Comparison of ENCODE assay signal across 14 cellular contexts in genomic region chr7:29370531-29371314, GRCh38.
DNase-seq lines count a peak whose midpoint lies in the region; ATAC-seq, FAIRE-seq and TF ChIP-seq lines count a peak whose summit lies in the region.
"Had no signal": no experiment of that assay in that cellular context is flagged by ENCODE, and none has a peak within 500 bp of the region (broad histone marks: within the 10 kb centered on the region; RNA-seq: fewer than 3 reads in every experiment).

No MANE protein-coding gene starts in this region.

- no peak overlapping the region for H4K8ac ChIP-seq in mesenchymal stem cell (ENCODE audit: low read length)

- WGBS in mesenchymal stem cell: 37% methylated on average over 5 of the region's 6 CpGs

- intact Hi-C loops in endothelial cell of umbilical vein (cut with micrococcal nuclease): no loop called here
- intact Hi-C loops in CD4-positive, alpha-beta T cell (cut with DNase I, micrococcal nuclease): no loop called here

- CTCF ChIA-PET in endothelial cell of umbilical vein (lab: Charles Lee): interaction anchor here (0.9 to 2.1 kb wide), 3 partner anchors 10 to 449 kb away, joined by 3 to 5 read pairs (median 3); no protein-coding TSS in a partner anchor
- CTCF ChIA-PET in CD4-positive, alpha-beta T cell (lab: Charles Lee): no interaction called here

- no peaks in the 10 kb centered on the region for H3K9me3 ChIP-seq in endothelial cell of umbilical vein (replicated peaks; ENCODE audit: control insufficient read depth, insufficient read depth, low read length)
- no peaks in the 10 kb centered on the region for H3K9me3 ChIP-seq in mesenchymal stem cell (ENCODE audit: control insufficient read depth, low read length)
- H3K9me3 ChIP-seq in CD4-positive, alpha-beta T cell (ENCODE audit: control insufficient read depth, low read length): no peaks in the 10 kb centered on the region
- H3K9me3 ChIP-seq: thyroid gland had no signal

- no peak overlapping the region for H3K9ac ChIP-seq in endothelial cell of umbilical vein (replicated peaks; ENCODE audit: extremely low read depth, insufficient read depth, low read length)
- H3K9ac ChIP-seq in mesenchymal stem cell (ENCODE audit: low read length): no peak overlapping the region

- H3K14ac ChIP-seq in mesenchymal stem cell (ENCODE audit: low read length in 2 of 2): peak overlapping the region in 1 of 2 experiments; percentile 28

- H3K27ac Mint-ChIP-seq in CD4-positive, alpha-beta T cell: no peak overlapping the region
- H3K27ac Mint-ChIP-seq: activated B cell treated with CpG ODN at 0.5 μM for 24 hours; activated naive CD8-positive, alpha-beta T cell treated with anti-CD3 and anti-CD28 coated beads, Interleukin-2, amount 10 ng/mL, durations not matched to agents 7 days and 5 days had no signal

- peak overlapping the region in 1 of 2 experiments; percentile 2 for H3K18ac ChIP-seq in mesenchymal stem cell (ENCODE audit: low read depth in 1 of 2, low read length in 2 of 2)

- no peaks in the 10 kb centered on the region for H4K20me1 ChIP-seq in endothelial cell of umbilical vein (replicated peaks; ENCODE audit: control insufficient read depth, extremely low read depth, insufficient read depth, low read length)

- H3K4me2 ChIP-seq in endothelial cell of umbilical vein (ENCODE audit: insufficient read depth, low read length): no peak overlapping the region
- no peak overlapping the region for H3K4me2 ChIP-seq in mesenchymal stem cell (ENCODE audit: low read length, poor library complexity, severe bottlenecking)

- H3K79me1 ChIP-seq in mesenchymal stem cell (replicated peaks; ENCODE audit: low read length, poor library complexity, severe bottlenecking): no peaks in the 10 kb centered on the region

- H3K27me3 Mint-ChIP-seq in CD4-positive, alpha-beta T cell: no peaks in the 10 kb centered on the region
- H3K27me3 Mint-ChIP-seq: activated B cell treated with CpG ODN at 0.5 μM for 24 hours, naive B cell had no signal

- BruUV-seq in endothelial cell of umbilical vein (replicated peaks; lab: Mats Ljungman, UMichigan): no TSS peak

- no peak overlapping the region for H2BK12ac ChIP-seq in mesenchymal stem cell (ENCODE audit: low read length in 2 of 2)

- H2BK120ac ChIP-seq in mesenchymal stem cell (ENCODE audit: low read depth, low read length): no peak overlapping the region

- H3K27me3 ChIP-seq in endothelial cell of umbilical vein (ENCODE audit: control insufficient read depth in 2 of 2, insufficient read depth in 2 of 2, low read length in 2 of 2) (peaks cover 0 to 3% of the 10 kb centered on the region in 2 experiments), mesenchymal stem cell (ENCODE audit: control insufficient read depth in 1 of 2, insufficient read depth in 1 of 2, low read length in 2 of 2) (peaks cover 2 to 3% of the 10 kb centered on the region in 2 experiments)
- no peaks in the 10 kb centered on the region for H3K27me3 ChIP-seq in CD4-positive, alpha-beta T cell (ENCODE audit: control insufficient read depth, insufficient read depth, low read length)
- H3K27me3 ChIP-seq: thyroid gland had no signal

- dilution Hi-C loops in endothelial cell of umbilical vein (cut with MboI; ENCODE audit: extremely low pct_ligation_motif_present, low sequenced_read_pairs): no loop called here

- no peak for FAIRE-seq in endothelial cell of umbilical vein (lab: Jason Lieb, UNC)
- no peak for FAIRE-seq in GM12891 (lab: Jason Lieb, UNC)
- FAIRE-seq: frontal cortex had no signal

- no peak for ATAC-seq in CD4-positive, alpha-beta T cell (ENCODE audit: poor library complexity)
- no peak for ATAC-seq in HG02763 (IDR thresholded peaks at IDR 0.05; ENCODE audit: unreplicated experiment)

- H3K36me3 ChIP-seq in endothelial cell of umbilical vein (ENCODE audit: control insufficient read depth in 2 of 2, extremely low read depth in 1 of 2, insufficient read depth in 2 of 2, low read length in 2 of 2): no peaks in the 10 kb centered on the region
- H3K36me3 ChIP-seq in mesenchymal stem cell (ENCODE audit: control insufficient read depth in 1 of 2, insufficient read depth in 2 of 2, low read depth in 1 of 2, low read length in 2 of 2): no peaks in the 10 kb centered on the region
- H3K36me3 ChIP-seq: thyroid gland had no signal

- no peaks in the 10 kb centered on the region for H3K4me1 Mint-ChIP-seq in CD4-positive, alpha-beta T cell (ENCODE audit: low read depth)
- H3K4me1 Mint-ChIP-seq: activated B cell treated with CpG ODN at 0.5 μM for 24 hours; activated naive CD8-positive, alpha-beta T cell treated with anti-CD3 and anti-CD28 coated beads, Interleukin-2, amount 10 ng/mL, durations not matched to agents 7 days and 5 days; naive B cell had no signal

- no peak overlapping the region for H2AK5ac ChIP-seq in mesenchymal stem cell (ENCODE audit: low read length, severe bottlenecking)

- no peaks in the 10 kb centered on the region for H3K4me1 ChIP-seq in endothelial cell of umbilical vein (ENCODE audit: control insufficient read depth, extremely low read depth, insufficient read depth, low read length)
- H3K4me1 ChIP-seq in mesenchymal stem cell (ENCODE audit: control insufficient read depth, insufficient read depth, low read depth, low read length): no peaks in the 10 kb centered on the region

- no peak overlapping the region for H4K91ac ChIP-seq in mesenchymal stem cell (ENCODE audit: low read length)

- no peaks in the 10 kb centered on the region for H3K9me3 Mint-ChIP-seq in CD4-positive, alpha-beta T cell
- H3K9me3 Mint-ChIP-seq: activated B cell treated with CpG ODN at 0.5 μM for 24 hours; activated naive CD8-positive, alpha-beta T cell treated with anti-CD3 and anti-CD28 coated beads, Interleukin-2, amount 10 ng/mL, durations not matched to agents 7 days and 5 days; CD8-positive, alpha-beta memory T cell; naive B cell had no signal

- H3K79me2 ChIP-seq in endothelial cell of umbilical vein (ENCODE audit: control insufficient read depth, insufficient read depth, low read length): no peaks in the 10 kb centered on the region

- no peak overlapping the region for H2AFZ ChIP-seq in endothelial cell of umbilical vein (ENCODE audit: low read depth, low read length)
- H2AFZ ChIP-seq in mesenchymal stem cell (ENCODE audit: low read depth, low read length): no peak overlapping the region

- H3K23ac ChIP-seq in mesenchymal stem cell (ENCODE audit: low read length in 2 of 2): no peak overlapping the region

- no peaks in the 10 kb centered on the region for H3K9me1 ChIP-seq in endothelial cell of umbilical vein (replicated peaks; ENCODE audit: control insufficient read depth, extremely low read depth, insufficient read depth, low read length)

- H3K4me3 Mint-ChIP-seq in CD4-positive, alpha-beta T cell: no peak overlapping the region
- H3K4me3 Mint-ChIP-seq: activated B cell treated with CpG ODN at 0.5 μM for 24 hours; activated naive CD8-positive, alpha-beta T cell treated with anti-CD3 and anti-CD28 coated beads, Interleukin-2, amount 10 ng/mL, durations not matched to agents 7 days and 5 days; CD8-positive, alpha-beta memory T cell; naive B cell had no signal

- TF ChIP-seq POLR2A in endothelial cell of umbilical vein (IDR thresholded peaks at IDR 0.05; ENCODE audit: low read depth, low read length) (no peak), GM12891 (IDR thresholded peaks at IDR 0.05; ENCODE audit: low read depth, low read length) (no peak)

- no peak overlapping the region for H2BK5ac ChIP-seq in mesenchymal stem cell (ENCODE audit: low read depth, low read length, poor library complexity, severe bottlenecking)

- POLR2A ChIA-PET in endothelial cell of umbilical vein (lab: Charles Lee): no interaction called here
- POLR2A ChIA-PET in CD4-positive, alpha-beta T cell (lab: Charles Lee): no interaction called here

- H3K4me3 ChIP-seq in endothelial cell of umbilical vein (replicated peaks in 1 of 3; ENCODE audit: insufficient read depth in 1 of 3, low read depth in 1 of 3, low read length in 3 of 3) (no peak overlapping the region), mesenchymal stem cell (ENCODE audit: insufficient read depth in 1 of 2, low read depth in 1 of 2, low read length in 2 of 2) (no peak overlapping the region)
- H3K4me3 ChIP-seq: thyroid gland had no signal

- DNase-seq in DMS53 (lab: John Stamatoyannopoulos, UW) (peak; percentile 87), NCI-H2227 (lab: John Stamatoyannopoulos, UW; ENCODE audit: unreplicated experiment) (peak; percentile 38), endothelial cell of umbilical vein (ENCODE audit: low read depth, low spot score) (no peak), mesenchymal stem cell (peak; percentile 82), NCI-H526 treated with DMSO at 0.1 percent for 48 hours (lab: John Stamatoyannopoulos, UW) (no peak), GM12891 (ENCODE audit: insufficient read length, low spot score) (no peak)
- no peak for DNase-seq in CD4-positive, alpha-beta T cell
- DNase-seq: activated B cell treated with CpG ODN at 0.5 μM for 24 hours; activated naive CD8-positive, alpha-beta T cell treated with anti-CD3 and anti-CD28 coated beads, Interleukin-2, amount 10 ng/mL, durations not matched to agents 7 days and 5 days; CD8-positive, alpha-beta memory T cell; naive B cell; thyroid gland had no signal

- H3K36me3 Mint-ChIP-seq in CD4-positive, alpha-beta T cell (ENCODE audit: low read depth): no peaks in the 10 kb centered on the region
- H3K36me3 Mint-ChIP-seq: activated naive CD8-positive, alpha-beta T cell treated with anti-CD3 and anti-CD28 coated beads, Interleukin-2, amount 10 ng/mL, durations not matched to agents 7 days and 5 days; naive B cell had no signal

- H2BK15ac ChIP-seq in mesenchymal stem cell (ENCODE audit: low read depth, poor library complexity, severe bottlenecking): no peak overlapping the region

- TF ChIP-seq CTCF in endothelial cell of umbilical vein (IDR thresholded peaks at IDR 0.05; ENCODE audit: extremely low read depth in 1 of 2, insufficient read depth in 1 of 2, low read depth in 1 of 2, low read length in 2 of 2): no peak
- no peak for TF ChIP-seq CTCF in CD4-positive, alpha-beta T cell (IDR thresholded peaks at IDR 0.05)

- H3K27ac ChIP-seq in endothelial cell of umbilical vein (ENCODE audit: insufficient read depth, low read depth, low read length) (no peak overlapping the region), mesenchymal stem cell (ENCODE audit: low read length, poor library complexity, severe bottlenecking) (no peak overlapping the region)
- no peak overlapping the region for H3K27ac ChIP-seq in CD4-positive, alpha-beta T cell (ENCODE audit: low read depth, low read length)
- H3K27ac ChIP-seq: thyroid gland had no signal

- H3K4ac ChIP-seq in mesenchymal stem cell (ENCODE audit: low read depth in 1 of 2, low read length in 2 of 2): no peak overlapping the region

TF ChIP-seq in endothelial cell of umbilical vein, 7 proteins besides CTCF, POLR2A, EP300 and RAD21:
- TF ChIP-seq EZH2 (IDR thresholded peaks at IDR 0.05; ENCODE audit: borderline replicate concordance, low read depth, low read length, severe bottlenecking) (no peak), JUN (IDR thresholded peaks at IDR 0.05; ENCODE audit: borderline replicate concordance, insufficient read depth, insufficient read length, low read depth) (peak; percentile 16)

TF ChIP-seq in GM12891, 5 proteins besides CTCF, POLR2A, EP300 and RAD21 (continues in another document):
- TF ChIP-seq PAX5 (IDR thresholded peaks at IDR 0.05; ENCODE audit: insufficient read depth, low read length, severe bottlenecking): no peak
- no peak for TF ChIP-seq POU2F2 (IDR thresholded peaks at IDR 0.05; ENCODE audit: low read depth, low read length)
- TF ChIP-seq TAF1 (IDR thresholded peaks at IDR 0.05; ENCODE audit: low read depth, low read length): no peak

Comparison
In these comparisons a context has a peak if more than half of its experiments do, and no peak if none do; other contexts are left out.
1. DNase-seq: peak in DMS53 (single experiment), NCI-H2227 (single experiment) and mesenchymal stem cell (single experiment); none in endothelial cell of umbilical vein (single experiment), NCI-H526 treated with DMSO at 0.1 percent for 48 hours (single experiment), CD4-positive, alpha-beta T cell (0 of 10) and GM12891 (single experiment).